Comparison of ENCODE assay signal across 23 cellular contexts in genomic region chr17:82318169-82318498, GRCh38. TPM values are rescaled to one million over a fixed set of nuclear protein-coding genes. Genes with fewer than 3 reads are reported as not detected.
"Had no signal": no experiment of that assay in that cellular context is flagged by ENCODE, and none has a peak within 500 bp of the region (broad histone marks: within the 10 kb centered on the region; RNA-seq: fewer than 3 reads in every experiment).

No MANE protein-coding gene starts in this region.

- H3K36me3 ChIP-seq: ascending aorta, Peyer's patch had no signal

- DNase-seq: amniotic stem cell; body of pancreas; MM.1S; NCI-H1105 treated with DMSO at 0.1 percent for 48 hours; NCI-H1436 treated with DMSO at 0.1 percent for 48 hours; NCI-H187; NCI-H2081; NCI-H510A treated with DMSO at 0.1 percent for 48 hours; NCI-H69; NK-92 treated with Interleukin-12 subunit alpha and Interleukin-12 subunit beta, amount 100 ng/mL, for 24 hours; OCI-M1; SHP77; SW 1271 had no signal

- H3K4me3 Mint-ChIP-seq: activated CD4-positive, alpha-beta T cell treated with anti-CD3 and anti-CD28 coated beads, Interleukin-2, amount 10 ng/mL, durations not matched to agents 24 days and 14 days had no signal

- H3K27ac Mint-ChIP-seq: activated CD4-positive, alpha-beta T cell treated with anti-CD3 and anti-CD28 coated beads, Interleukin-2, amount 10 ng/mL, durations not matched to agents 24 days and 14 days had no signal

- H3K27me3 Mint-ChIP-seq: activated CD4-positive, alpha-beta T cell treated with anti-CD3 and anti-CD28 coated beads, Interleukin-2, amount 10 ng/mL, durations not matched to agents 24 days and 14 days had no signal

- H3K9me3 ChIP-seq: ascending aorta, body of pancreas, Peyer's patch had no signal

- H3K4me3 ChIP-seq: ascending aorta, body of pancreas, SJSA1 had no signal

- H3K27me3 ChIP-seq: body of pancreas, Peyer's patch had no signal

- ATAC-seq: body of pancreas, SK-N-SH treated with all-trans-retinoic acid at 6 μM for 48 hours had no signal

- H3K9me3 Mint-ChIP-seq: activated CD4-positive, alpha-beta T cell treated with anti-CD3 and anti-CD28 coated beads, Interleukin-2, amount 10 ng/mL, durations not matched to agents 24 days and 14 days; activated naive CD8-positive, alpha-beta T cell treated with anti-CD3 and anti-CD28 coated beads, Interleukin-2, amount 50 U/mL, for 24 hours had no signal

- H3K27ac ChIP-seq: ascending aorta, body of pancreas, KMS-11, SJSA1 had no signal

RNA-seq across cellular contexts. Expression of gene CD7, which starts 0.7 kb away (rescaled TPM):
- total RNA-seq: body of pancreas, bronchial epithelial cell, chondrocyte, SJSA1 had no signal

RNA-seq across cellular contexts. Expression of gene TEX19, which starts 40.9 kb away (rescaled TPM):
- total RNA-seq: activated CD8-positive, alpha-beta memory T cell treated with anti-CD3 and anti-CD28 coated beads for 36 hours; ascending aorta; body of pancreas; bronchial epithelial cell; chondrocyte; Peyer's patch had no signal

RNA-seq across cellular contexts. Expression of gene UTS2R, which starts 53.4 kb away (rescaled TPM):
- total RNA-seq: activated CD8-positive, alpha-beta memory T cell treated with anti-CD3 and anti-CD28 coated beads for 36 hours; ascending aorta; body of pancreas; bronchial epithelial cell; chondrocyte; Peyer's patch had no signal
